In the genomic region with DNA sequence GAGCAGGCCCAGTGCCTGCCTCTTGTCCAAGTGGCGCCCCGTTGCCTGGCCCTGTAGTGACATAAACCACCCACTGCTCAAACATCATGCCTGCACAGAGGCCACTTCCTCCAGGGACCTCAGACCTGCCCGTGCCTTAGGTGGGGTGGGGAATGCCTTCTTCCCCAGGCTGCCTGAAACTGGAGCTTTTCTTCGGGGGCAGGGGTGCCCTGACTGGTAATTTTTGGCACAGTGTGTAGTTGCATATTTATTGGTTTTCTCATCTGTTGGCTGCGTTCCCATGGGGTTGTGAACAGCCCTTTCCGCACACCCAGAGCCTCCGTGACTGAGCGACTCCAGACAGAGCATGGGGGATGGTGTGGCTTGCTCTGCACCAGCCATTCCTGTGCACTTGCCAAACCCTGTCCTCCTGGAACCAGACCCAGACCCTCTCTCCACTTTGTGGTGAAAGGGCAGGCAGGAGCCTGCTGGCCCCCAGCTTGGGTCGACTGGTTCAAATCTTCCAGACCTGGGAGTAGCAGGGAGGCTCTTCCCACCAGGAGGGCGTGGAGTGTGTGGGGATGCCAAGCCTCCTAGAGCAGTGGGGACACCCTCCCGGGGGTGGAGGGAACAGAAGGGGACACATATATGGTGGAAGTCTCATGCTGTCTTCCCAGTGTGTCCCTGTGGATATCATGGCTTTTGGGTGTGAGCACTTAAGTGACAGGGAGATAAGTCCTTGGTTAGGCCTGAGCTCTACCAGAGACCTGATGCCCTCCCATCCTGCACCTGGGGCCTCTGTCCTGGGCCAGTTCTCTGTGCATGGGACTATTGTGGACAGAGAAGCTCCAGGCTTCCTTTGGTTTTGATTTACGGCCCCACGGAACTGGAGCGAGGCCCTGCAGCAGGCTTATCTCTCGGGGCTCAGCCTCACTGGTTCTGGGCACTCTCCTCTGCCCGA, we compare ENCODE assay signal across 2 cellular contexts.
TF ChIP-seq lines count a peak whose summit lies in the region.

No MANE protein-coding gene starts in this region.

TF ChIP-seq in HEK293, 187 proteins besides CTCF, POLR2A, EP300 and RAD21 (continued from another document):
- TF ChIP-seq SP2 (tag by site-specific recombination; IDR thresholded peaks at IDR 0.05) (no peak), ZFP41 (tag by site-specific recombination; IDR thresholded peaks at IDR 0.05; ENCODE audit: borderline replicate concordance) (no peak), ZNF48 (tag by site-specific recombination; IDR thresholded peaks at IDR 0.05) (no peak), ZBTB7A (tag by site-specific recombination; IDR thresholded peaks at IDR 0.05; ENCODE audit: low read depth) (no peak), ZNF174 (tag by site-specific recombination; IDR thresholded peaks at IDR 0.05) (no peak), ZFP69B (tag by site-specific recombination; IDR thresholded peaks at IDR 0.05) (no peak), ZNF341 (tag by site-specific recombination; IDR thresholded peaks at IDR 0.05; ENCODE audit: low read depth) (peak; percentile 65), GLIS1 (tag by site-specific recombination; IDR thresholded peaks at IDR 0.05) (peak; percentile 49; the same call in 1 of the 2 replicates), ZNF423 (tag by site-specific recombination; IDR thresholded peaks at IDR 0.05) (peak; percentile 46; the same call in 1 of the 2 replicates), ZNF600 (tag by site-specific recombination; IDR thresholded peaks at IDR 0.05) (peak; percentile 83; the same call in 1 of the 2 replicates), ZBTB20 (tag by site-specific recombination; IDR thresholded peaks at IDR 0.05) (peak; percentile 20; the same call in 1 of the 2 replicates)
- TF ChIP-seq, protein P1, sequence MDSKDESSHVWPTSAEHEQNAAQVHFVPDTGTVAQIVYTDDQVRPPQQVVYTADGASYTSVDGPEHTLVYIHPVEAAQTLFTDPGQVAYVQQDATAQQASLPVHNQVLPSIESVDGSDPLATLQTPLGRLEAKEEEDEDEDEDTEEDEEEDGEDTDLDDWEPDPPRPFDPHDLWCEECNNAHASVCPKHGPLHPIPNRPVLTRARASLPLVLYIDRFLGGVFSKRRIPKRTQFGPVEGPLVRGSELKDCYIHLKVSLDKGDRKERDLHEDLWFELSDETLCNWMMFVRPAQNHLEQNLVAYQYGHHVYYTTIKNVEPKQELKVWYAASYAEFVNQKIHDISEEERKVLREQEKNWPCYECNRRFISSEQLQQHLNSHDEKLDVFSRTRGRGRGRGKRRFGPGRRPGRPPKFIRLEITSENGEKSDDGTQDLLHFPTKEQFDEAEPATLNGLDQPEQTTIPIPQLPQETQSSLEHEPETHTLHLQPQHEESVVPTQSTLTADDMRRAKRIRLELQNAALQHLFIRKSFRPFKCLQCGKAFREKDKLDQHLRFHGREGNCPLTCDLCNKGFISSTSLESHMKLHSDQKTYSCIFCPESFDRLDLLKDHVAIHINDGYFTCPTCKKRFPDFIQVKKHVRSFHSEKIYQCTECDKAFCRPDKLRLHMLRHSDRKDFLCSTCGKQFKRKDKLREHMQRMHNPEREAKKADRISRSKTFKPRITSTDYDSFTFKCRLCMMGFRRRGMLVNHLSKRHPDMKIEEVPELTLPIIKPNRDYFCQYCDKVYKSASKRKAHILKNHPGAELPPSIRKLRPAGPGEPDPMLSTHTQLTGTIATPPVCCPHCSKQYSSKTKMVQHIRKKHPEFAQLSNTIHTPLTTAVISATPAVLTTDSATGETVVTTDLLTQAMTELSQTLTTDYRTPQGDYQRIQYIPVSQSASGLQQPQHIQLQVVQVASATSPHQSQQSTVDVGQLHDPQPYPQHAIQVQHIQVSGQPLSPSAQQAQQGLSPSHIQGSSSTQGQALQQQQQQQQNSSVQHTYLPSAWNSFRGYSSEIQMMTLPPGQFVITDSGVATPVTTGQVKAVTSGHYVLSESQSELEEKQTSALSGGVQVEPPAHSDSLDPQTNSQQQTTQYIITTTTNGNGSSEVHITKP (tag by site-specific recombination; IDR thresholded peaks at IDR 0.05) = peak; percentile 68; the same call in 1 of the 2 replicates
- TF ChIP-seq, protein P2, sequence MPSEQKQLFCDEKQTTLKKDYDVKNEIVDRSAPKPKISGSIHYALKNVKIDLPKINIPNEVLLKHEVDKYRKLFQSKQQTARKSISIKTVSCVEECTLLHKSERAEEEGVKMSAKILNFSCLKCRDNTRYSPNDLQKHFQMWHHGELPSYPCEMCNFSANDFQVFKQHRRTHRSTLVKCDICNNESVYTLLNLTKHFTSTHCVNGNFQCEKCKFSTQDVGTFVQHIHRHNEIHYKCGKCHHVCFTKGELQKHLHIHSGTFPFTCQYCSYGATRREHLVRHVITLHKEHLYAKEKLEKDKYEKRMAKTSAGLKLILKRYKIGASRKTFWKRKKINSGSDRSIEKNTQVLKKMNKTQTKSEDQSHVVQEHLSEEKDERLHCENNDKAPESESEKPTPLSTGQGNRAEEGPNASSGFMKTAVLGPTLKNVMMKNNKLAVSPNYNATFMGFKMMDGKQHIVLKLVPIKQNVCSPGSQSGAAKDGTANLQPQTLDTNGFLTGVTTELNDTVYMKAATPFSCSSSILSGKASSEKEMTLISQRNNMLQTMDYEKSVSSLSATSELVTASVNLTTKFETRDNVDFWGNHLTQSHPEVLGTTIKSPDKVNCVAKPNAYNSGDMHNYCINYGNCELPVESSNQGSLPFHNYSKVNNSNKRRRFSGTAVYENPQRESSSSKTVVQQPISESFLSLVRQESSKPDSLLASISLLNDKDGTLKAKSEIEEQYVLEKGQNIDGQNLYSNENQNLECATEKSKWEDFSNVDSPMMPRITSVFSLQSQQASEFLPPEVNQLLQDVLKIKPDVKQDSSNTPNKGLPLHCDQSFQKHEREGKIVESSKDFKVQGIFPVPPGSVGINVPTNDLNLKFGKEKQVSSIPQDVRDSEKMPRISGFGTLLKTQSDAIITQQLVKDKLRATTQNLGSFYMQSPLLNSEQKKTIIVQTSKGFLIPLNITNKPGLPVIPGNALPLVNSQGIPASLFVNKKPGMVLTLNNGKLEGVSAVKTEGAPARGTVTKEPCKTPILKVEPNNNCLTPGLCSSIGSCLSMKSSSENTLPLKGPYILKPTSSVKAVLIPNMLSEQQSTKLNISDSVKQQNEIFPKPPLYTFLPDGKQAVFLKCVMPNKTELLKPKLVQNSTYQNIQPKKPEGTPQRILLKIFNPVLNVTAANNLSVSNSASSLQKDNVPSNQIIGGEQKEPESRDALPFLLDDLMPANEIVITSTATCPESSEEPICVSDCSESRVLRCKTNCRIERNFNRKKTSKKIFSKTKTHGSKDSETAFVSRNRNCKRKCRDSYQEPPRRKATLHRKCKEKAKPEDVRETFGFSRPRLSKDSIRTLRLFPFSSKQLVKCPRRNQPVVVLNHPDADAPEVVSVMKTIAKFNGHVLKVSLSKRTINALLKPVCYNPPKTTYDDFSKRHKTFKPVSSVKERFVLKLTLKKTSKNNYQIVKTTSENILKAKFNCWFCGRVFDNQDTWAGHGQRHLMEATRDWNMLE (tag by site-specific recombination; conservative IDR thresholded peaks at IDR 0.05; ENCODE audit: low read depth) = no peak
- TF ChIP-seq, protein P3, sequence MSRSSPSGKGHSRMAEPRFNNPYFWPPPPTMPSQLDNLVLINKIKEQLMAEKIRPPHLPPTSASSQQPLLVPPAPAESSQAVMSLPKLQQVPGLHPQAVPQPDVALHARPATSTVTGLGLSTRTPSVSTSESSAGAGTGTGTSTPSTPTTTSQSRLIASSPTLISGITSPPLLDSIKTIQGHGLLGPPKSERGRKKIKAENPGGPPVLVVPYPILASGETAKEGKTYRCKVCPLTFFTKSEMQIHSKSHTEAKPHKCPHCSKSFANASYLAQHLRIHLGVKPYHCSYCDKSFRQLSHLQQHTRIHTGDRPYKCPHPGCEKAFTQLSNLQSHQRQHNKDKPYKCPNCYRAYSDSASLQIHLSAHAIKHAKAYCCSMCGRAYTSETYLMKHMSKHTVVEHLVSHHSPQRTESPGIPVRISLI (tag by site-specific recombination; IDR thresholded peaks at IDR 0.05) = no peak

TF ChIP-seq in SK-N-SH treated with all-trans-retinoic acid at 6 μM for 48 hours, 23 proteins besides CTCF, POLR2A, EP300 and RAD21 (continued from another document):
- TF ChIP-seq, protein P4, sequence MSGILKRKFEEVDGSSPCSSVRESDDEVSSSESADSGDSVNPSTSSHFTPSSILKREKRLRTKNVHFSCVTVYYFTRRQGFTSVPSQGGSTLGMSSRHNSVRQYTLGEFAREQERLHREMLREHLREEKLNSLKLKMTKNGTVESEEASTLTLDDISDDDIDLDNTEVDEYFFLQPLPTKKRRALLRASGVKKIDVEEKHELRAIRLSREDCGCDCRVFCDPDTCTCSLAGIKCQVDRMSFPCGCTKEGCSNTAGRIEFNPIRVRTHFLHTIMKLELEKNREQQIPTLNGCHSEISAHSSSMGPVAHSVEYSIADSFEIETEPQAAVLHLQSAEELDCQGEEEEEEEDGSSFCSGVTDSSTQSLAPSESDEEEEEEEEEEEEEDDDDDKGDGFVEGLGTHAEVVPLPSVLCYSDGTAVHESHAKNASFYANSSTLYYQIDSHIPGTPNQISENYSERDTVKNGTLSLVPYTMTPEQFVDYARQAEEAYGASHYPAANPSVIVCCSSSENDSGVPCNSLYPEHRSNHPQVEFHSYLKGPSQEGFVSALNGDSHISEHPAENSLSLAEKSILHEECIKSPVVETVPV (CRISPR knock-in tag; IDR thresholded peaks at IDR 0.05) = no peak
- TF ChIP-seq OSR1 (CRISPR knock-in tag; IDR thresholded peaks at IDR 0.05) = no peak
- TF ChIP-seq, protein P5, sequence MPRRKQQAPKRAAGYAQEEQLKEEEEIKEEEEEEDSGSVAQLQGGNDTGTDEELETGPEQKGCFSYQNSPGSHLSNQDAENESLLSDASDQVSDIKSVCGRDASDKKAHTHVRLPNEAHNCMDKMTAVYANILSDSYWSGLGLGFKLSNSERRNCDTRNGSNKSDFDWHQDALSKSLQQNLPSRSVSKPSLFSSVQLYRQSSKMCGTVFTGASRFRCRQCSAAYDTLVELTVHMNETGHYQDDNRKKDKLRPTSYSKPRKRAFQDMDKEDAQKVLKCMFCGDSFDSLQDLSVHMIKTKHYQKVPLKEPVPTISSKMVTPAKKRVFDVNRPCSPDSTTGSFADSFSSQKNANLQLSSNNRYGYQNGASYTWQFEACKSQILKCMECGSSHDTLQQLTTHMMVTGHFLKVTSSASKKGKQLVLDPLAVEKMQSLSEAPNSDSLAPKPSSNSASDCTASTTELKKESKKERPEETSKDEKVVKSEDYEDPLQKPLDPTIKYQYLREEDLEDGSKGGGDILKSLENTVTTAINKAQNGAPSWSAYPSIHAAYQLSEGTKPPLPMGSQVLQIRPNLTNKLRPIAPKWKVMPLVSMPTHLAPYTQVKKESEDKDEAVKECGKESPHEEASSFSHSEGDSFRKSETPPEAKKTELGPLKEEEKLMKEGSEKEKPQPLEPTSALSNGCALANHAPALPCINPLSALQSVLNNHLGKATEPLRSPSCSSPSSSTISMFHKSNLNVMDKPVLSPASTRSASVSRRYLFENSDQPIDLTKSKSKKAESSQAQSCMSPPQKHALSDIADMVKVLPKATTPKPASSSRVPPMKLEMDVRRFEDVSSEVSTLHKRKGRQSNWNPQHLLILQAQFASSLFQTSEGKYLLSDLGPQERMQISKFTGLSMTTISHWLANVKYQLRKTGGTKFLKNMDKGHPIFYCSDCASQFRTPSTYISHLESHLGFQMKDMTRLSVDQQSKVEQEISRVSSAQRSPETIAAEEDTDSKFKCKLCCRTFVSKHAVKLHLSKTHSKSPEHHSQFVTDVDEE (CRISPR knock-in tag; IDR thresholded peaks at IDR 0.05) = no peak
- no peak for TF ChIP-seq ARNTL (CRISPR knock-in tag; IDR thresholded peaks at IDR 0.05; ENCODE audit: borderline replicate concordance, low read depth)
